ENCODE assay signal across 29 cellular contexts in the genomic region with DNA sequence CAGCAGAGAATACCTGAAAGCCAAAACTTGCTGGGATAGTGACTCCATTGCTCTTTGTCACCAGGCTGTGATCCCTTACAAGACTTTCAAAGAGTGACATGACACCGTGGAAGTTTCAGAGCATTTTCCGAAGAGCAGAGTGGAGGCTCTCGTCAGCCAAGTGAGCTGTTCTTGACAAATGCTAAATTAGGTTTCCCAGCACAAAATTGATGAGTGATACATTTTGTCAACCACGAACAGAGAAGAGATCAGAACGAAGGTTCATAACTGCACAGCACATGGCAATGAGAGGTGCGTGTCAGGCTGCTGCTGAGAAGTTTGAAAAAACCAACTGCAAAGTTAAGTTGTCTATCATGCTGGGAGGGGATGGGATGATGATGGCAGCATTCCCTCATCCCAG.
"Had no signal": no experiment of that assay in that cellular context is flagged by ENCODE, and none has a peak within 500 bp of the region (broad histone marks: within the 10 kb centered on the region; RNA-seq: fewer than 3 reads in every experiment).

No MANE protein-coding gene starts in this region.

- H3K9me3 ChIP-seq: SJCRH30, SK-N-SH had no signal

- H3K27me3 ChIP-seq: brain microvascular endothelial cell had no signal

- H3K27ac ChIP-seq: brain microvascular endothelial cell, RWPE1, SJCRH30, VCaP had no signal

- H3K4me1 ChIP-seq: SJCRH30 had no signal

- H3K4me3 ChIP-seq: K562, SJCRH30 had no signal

- H3K36me3 ChIP-seq: brain microvascular endothelial cell, SJCRH30 had no signal

- DNase-seq: activated CD4-positive, alpha-beta memory T cell treated with anti-CD3 and anti-CD28 coated beads for 36 hours; activated CD4-positive, alpha-beta T cell treated with anti-CD3 and anti-CD28 coated beads, Interleukin-2, amount 10 ng/mL, durations not matched to agents 7 days and 5 days; activated CD4-positive, CD25-positive, alpha-beta regulatory T cell; activated CD8-positive, alpha-beta memory T cell treated with anti-CD3 and anti-CD28 coated beads for 24 hours; activated effector memory CD4-positive, alpha-beta T cell treated with anti-CD3 and anti-CD28 coated beads, Interleukin-2, amount 50 U/mL, for 16 hours; activated naive CD4-positive, alpha-beta T cell treated with Interleukin-2 at 50 U/mL for 16 hours; activated naive CD8-positive, alpha-beta T cell treated with anti-CD3 and anti-CD28 coated beads, Interleukin-2, amount 50 U/mL, for 24 hours; activated T-cell treated with anti-CD3 and anti-CD28 coated beads, Interleukin-2, amount 50 U/mL, for 4 hours; amniotic stem cell; brain microvascular endothelial cell; Karpas-422; MM.1S; NCI-H1105; NCI-H1436 treated with DMSO at 0.1 percent for 48 hours; NCI-H187; NCI-H2081; NCI-H510A treated with DMSO at 0.1 percent for 48 hours; NCI-H69; NK-92 treated with Interleukin-12 subunit alpha and Interleukin-12 subunit beta, amount 100 ng/mL, for 24 hours; OCI-M1; Right ventricle myocardium superior; SJCRH30; SK-N-SH; T-helper 1 cell had no signal

- ATAC-seq: activated naive CD4-positive, alpha-beta T cell treated with anti-CD3 and anti-CD28 coated beads, Interleukin-2, amount 50 U/mL, for 72 hours; activated naive CD8-positive, alpha-beta T cell treated with anti-CD3 and anti-CD28 coated beads, Interleukin-2, amount 50 U/mL, for 24 hours; activated T-cell treated with anti-CD3 and anti-CD28 coated beads, Interleukin-2, amount 50 U/mL, for 4 hours; K562; Panc1 had no signal
